9 cellular contexts compared by ENCODE assay signal in the genomic region with DNA sequence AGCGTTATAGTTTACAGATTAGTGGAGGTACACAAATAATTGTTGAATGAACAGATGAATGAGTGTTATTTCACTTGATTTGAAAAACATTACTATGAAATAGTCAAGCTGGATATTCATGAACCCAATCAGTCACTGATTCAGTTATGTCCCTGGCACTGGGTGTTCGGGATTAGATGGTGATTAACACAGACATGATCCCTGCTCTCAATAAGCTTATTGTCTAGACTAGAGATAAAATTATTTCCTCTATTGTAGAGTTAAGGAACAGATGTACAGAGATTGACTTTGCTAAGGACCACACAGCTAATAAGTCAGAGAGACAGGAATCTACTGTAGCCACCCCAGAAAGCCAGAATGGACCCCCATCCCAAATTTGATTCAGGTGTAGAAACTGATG. TPM values are rescaled to one million over a fixed set of nuclear protein-coding genes. Genes with fewer than 3 reads are reported as not detected.
DNase-seq lines count a peak whose midpoint lies in the region; ATAC-seq, FAIRE-seq and TF ChIP-seq lines count a peak whose summit lies in the region.
"Had no signal": no experiment of that assay in that cellular context is flagged by ENCODE, and none has a peak within 500 bp of the region (broad histone marks: within the 10 kb centered on the region; RNA-seq: fewer than 3 reads in every experiment).

No MANE protein-coding gene starts in this region.

- no peak for TF ChIP-seq CTCF in heart left ventricle (IDR thresholded peaks at IDR 0.05)
- no peak for TF ChIP-seq CTCF in kidney (IDR thresholded peaks at IDR 0.05; ENCODE audit: borderline replicate concordance, extremely low read depth, insufficient read depth)
- no peak for TF ChIP-seq CTCF in type B pancreatic cell (conservative IDR thresholded peaks at IDR 0.05)

- no peaks in the 10 kb centered on the region for H3K36me3 ChIP-seq in heart left ventricle
- H3K36me3 ChIP-seq in kidney (ENCODE audit: control insufficient read depth in 1 of 2, insufficient read depth in 2 of 2, low read length in 2 of 2) = no peaks in the 10 kb centered on the region

- no peaks in the 10 kb centered on the region for H3K9me3 Mint-ChIP-seq in activated naive CD8-positive, alpha-beta T cell treated with anti-CD3 and anti-CD28 coated beads for 36 hours
- H3K9me3 Mint-ChIP-seq in type B pancreatic cell = no peaks in the 10 kb centered on the region

- 62 to 82% (median 70%) methylated on average over 2 of the region's 2 CpGs for WGBS in heart left ventricle, 4 donors

- peaks cover 0 to 8% (median 0%) of the 10 kb centered on the region in 12 donors for H3K4me1 ChIP-seq in heart left ventricle
- H3K4me1 ChIP-seq in kidney (ENCODE audit: control insufficient read depth in 1 of 2, insufficient read depth in 1 of 2, low read depth in 1 of 2, low read length in 2 of 2) = no peaks in the 10 kb centered on the region

- no peaks in the 10 kb centered on the region for H3K27me3 ChIP-seq in heart left ventricle

- intact Hi-C loops in heart left ventricle (cut with DNase I) = loop anchor here in 9 of 10 donors (2.0 to 10.0 kb wide), 12 partner anchors 73 to 1975 kb away; a partner anchor contains a TSS
- intact Hi-C loops in Right ventricle myocardium inferior (cut with DNase I) = loop anchor here (2.0 to 5.0 kb wide), 2 partner anchors 73 to 103 kb away; no protein-coding TSS in a partner anchor
- intact Hi-C loops in kidney (cut with DNase I) = no loop called here

- TF ChIP-seq POLR2A in heart left ventricle (IDR thresholded peaks at IDR 0.05) = no peak
- TF ChIP-seq POLR2A in GM12891 (IDR thresholded peaks at IDR 0.05; ENCODE audit: low read depth, low read length) = no peak

- H3K27ac Mint-ChIP-seq in activated naive CD8-positive, alpha-beta T cell treated with anti-CD3 and anti-CD28 coated beads for 36 hours = no peak overlapping the region
- no peak overlapping the region for H3K27ac Mint-ChIP-seq in type B pancreatic cell

- no peak for ATAC-seq in heart left ventricle
- no peak for ATAC-seq in Right ventricle myocardium inferior

- H3K27me3 Mint-ChIP-seq in activated naive CD8-positive, alpha-beta T cell treated with anti-CD3 and anti-CD28 coated beads for 36 hours = no peaks in the 10 kb centered on the region
- no peaks in the 10 kb centered on the region for H3K27me3 Mint-ChIP-seq in type B pancreatic cell

- H3K9me3 ChIP-seq in heart left ventricle (no peaks in the 10 kb centered on the region), kidney (ENCODE audit: control insufficient read depth in 1 of 2, low read length in 2 of 2) (no peaks in the 10 kb centered on the region)

- peaks cover 7% of the 10 kb centered on the region for H3K4me1 Mint-ChIP-seq in activated naive CD8-positive, alpha-beta T cell treated with anti-CD3 and anti-CD28 coated beads for 36 hours
- H3K4me1 Mint-ChIP-seq in type B pancreatic cell (ENCODE audit: unreplicated experiment) = peaks cover 15% of the 10 kb centered on the region

- peak overlapping the region in 2 of 12 donors; percentile 29 to 49 for H3K27ac ChIP-seq in heart left ventricle
- no peak overlapping the region for H3K27ac ChIP-seq in kidney (ENCODE audit: low read depth in 2 of 2, low read length in 2 of 2)

- H3K36me3 Mint-ChIP-seq in activated naive CD8-positive, alpha-beta T cell treated with anti-CD3 and anti-CD28 coated beads for 36 hours = no peaks in the 10 kb centered on the region
- no peaks in the 10 kb centered on the region for H3K36me3 Mint-ChIP-seq in type B pancreatic cell

- H3K9ac ChIP-seq in kidney (ENCODE audit: low read length in 2 of 2) = peak overlapping the region in 1 of 2 donors; percentile 90

- no peak for DNase-seq in heart left ventricle
- no peak for DNase-seq in Right ventricle myocardium inferior (ENCODE audit: missing footprints)
- DNase-seq in activated naive CD8-positive, alpha-beta T cell treated with anti-CD3 and anti-CD28 coated beads for 36 hours = no peak
- DNase-seq in kidney = no peak
- no peak for DNase-seq in type B pancreatic cell (ENCODE audit: extremely low spot score, unreplicated experiment)
- no peak for DNase-seq in pons (ENCODE audit: low spot score)
- DNase-seq in NCI-H510A treated with DMSO at 0.1 percent for 48 hours (lab: John Stamatoyannopoulos, UW) = no peak
- no peak for DNase-seq in GM12891 (ENCODE audit: insufficient read length, low spot score)

- FAIRE-seq in kidney (lab: Jason Lieb, UNC) = no peak
- FAIRE-seq in GM12891 (lab: Jason Lieb, UNC) = no peak
- FAIRE-seq: HTR-8/SVneo had no signal

- peak overlapping the region; percentile 13 for H3K4me3 Mint-ChIP-seq in activated naive CD8-positive, alpha-beta T cell treated with anti-CD3 and anti-CD28 coated beads for 36 hours
- H3K4me3 Mint-ChIP-seq in type B pancreatic cell = peak overlapping the region; percentile 88

- H3K4me3 ChIP-seq in heart left ventricle (peak overlapping the region in 11 of 12 donors; percentile 44 to 66 (median 58)), kidney (ENCODE audit: low read length in 2 of 2) (peak overlapping the region; percentile 80 to 89)

TF ChIP-seq in GM12891, 5 proteins besides CTCF, POLR2A, EP300 and RAD21:
- TF ChIP-seq SPI1 (IDR thresholded peaks at IDR 0.05; ENCODE audit: low read depth, low read length) = no peak
- TF ChIP-seq POU2F2 (IDR thresholded peaks at IDR 0.05; ENCODE audit: low read depth, low read length) = no peak
- TF ChIP-seq POLR2AphosphoS5 (IDR thresholded peaks at IDR 0.05; ENCODE audit: low read depth, low read length) = no peak
- no peak for TF ChIP-seq TAF1 (IDR thresholded peaks at IDR 0.05; ENCODE audit: low read depth, low read length)

RNA-seq across cellular contexts. Expression of a gene that starts 1.0 kb away (rescaled TPM):
- total RNA-seq in heart left ventricle (1 to 10 TPM in 6 of 9 donors, under 1 TPM in 3; 0.49 to 5.6 (median 1.2) TPM), Right ventricle myocardium inferior (2.4 TPM), kidney (21.0 TPM), type B pancreatic cell (ENCODE audit: low replicate concordance) (7.3 TPM in 2 replicates)
- polyA plus RNA-seq in heart left ventricle (1 to 10 TPM in 1 of 2 donors, under 1 TPM in 1; 0.49 to 1.3 TPM), kidney (ENCODE audit: insufficient read depth, low read depth, low replicate concordance) (21.0 TPM)
- under 1 TPM; 0.21 to 0.54 TPM for total RNA-seq in activated naive CD8-positive, alpha-beta T cell treated with anti-CD3 and anti-CD28 coated beads for 36 hours
- 1.8 TPM for polyA plus RNA-seq in GM12891 (2012; ENCODE audit: low read depth, missing spikeins)
